Comparison of ENCODE assay signal across 14 cellular contexts in the genomic region with DNA sequence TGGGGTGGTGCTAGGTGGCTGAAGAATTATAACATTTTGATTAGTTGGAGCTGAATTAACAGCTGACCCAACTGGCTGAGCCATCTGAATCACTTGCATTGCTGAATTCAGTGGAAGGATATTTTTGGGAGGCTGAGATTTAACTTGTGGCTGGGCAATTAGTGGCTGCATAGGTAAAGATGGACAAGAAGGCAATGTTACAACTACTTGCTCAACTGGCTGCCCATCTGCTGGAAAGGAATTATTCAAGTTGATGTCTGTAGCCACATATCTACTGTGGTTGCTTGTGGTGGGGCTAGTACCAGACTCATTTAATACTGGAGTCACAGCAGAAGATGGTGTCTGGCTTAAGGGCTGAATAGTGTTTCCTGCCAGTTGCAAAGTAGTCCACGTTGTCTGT.
"Had no signal": no experiment of that assay in that cellular context is flagged by ENCODE, and none has a peak within 500 bp of the region (broad histone marks: within the 10 kb centered on the region; RNA-seq: fewer than 3 reads in every experiment).

No MANE protein-coding gene starts in this region.

- H3K27me3 ChIP-seq: neural progenitor cell, suprapubic skin, upper lobe of left lung had no signal

- H3K4me1 Mint-ChIP-seq: activated naive CD8-positive, alpha-beta T cell treated with anti-CD3 and anti-CD28 coated beads for 36 hours; neural progenitor cell had no signal

- DNase-seq: activated CD4-positive, alpha-beta T cell treated with anti-CD3 and anti-CD28 coated beads, Interleukin-2, amount 50 U/mL, for 1 hour; activated CD8-positive, alpha-beta memory T cell treated with anti-CD3 and anti-CD28 coated beads for 24 hours; activated naive CD8-positive, alpha-beta T cell treated with anti-CD3 and anti-CD28 coated beads for 36 hours; amygdala; stimulated activated CD4-positive, alpha-beta T cell treated with anti-CD3 and anti-CD28 coated beads, Interleukin-15, amount 100 ng/mL, for 24 hours; stimulated activated CD4-positive, alpha-beta T cell treated with anti-CD3 and anti-CD28 coated beads, Interleukin-4, amount 100 ng/mL, for 1 hour; stimulated activated naive CD8-positive, alpha-beta T cell treated with anti-CD3 and anti-CD28 coated beads, Interleukin-15, Interleukin-2, amounts not matched to agents 100 U/mL and 50 U/mL, for 24 hours; SW 1271; upper lobe of left lung had no signal

- H3K27me3 Mint-ChIP-seq: activated naive CD8-positive, alpha-beta T cell treated with anti-CD3 and anti-CD28 coated beads for 36 hours; brain; central memory CD8-positive, alpha-beta T cell had no signal

- H3K27ac Mint-ChIP-seq: activated naive CD8-positive, alpha-beta T cell treated with anti-CD3 and anti-CD28 coated beads for 36 hours; neural progenitor cell had no signal

- H3K4me1 ChIP-seq: neural progenitor cell, suprapubic skin, upper lobe of left lung had no signal

- H3K9me3 ChIP-seq: suprapubic skin, upper lobe of left lung had no signal

- H3K27ac ChIP-seq: coronary artery, neural progenitor cell, suprapubic skin, upper lobe of left lung had no signal

- ATAC-seq: stimulated activated naive CD8-positive, alpha-beta T cell treated with anti-CD3 and anti-CD28 coated beads, Interleukin-15, Interleukin-2, amounts not matched to agents 100 U/mL and 50 U/mL, for 24 hours had no signal

- H3K4me3 ChIP-seq: coronary artery, neural progenitor cell, suprapubic skin, upper lobe of left lung had no signal

- H3K36me3 ChIP-seq: neural progenitor cell had no signal

- H3K9me3 Mint-ChIP-seq: activated naive CD8-positive, alpha-beta T cell treated with anti-CD3 and anti-CD28 coated beads for 36 hours; brain; central memory CD8-positive, alpha-beta T cell had no signal

- H3K4me3 Mint-ChIP-seq: activated naive CD8-positive, alpha-beta T cell treated with anti-CD3 and anti-CD28 coated beads for 36 hours; brain; central memory CD8-positive, alpha-beta T cell; neural progenitor cell had no signal
